In the genomic region with DNA sequence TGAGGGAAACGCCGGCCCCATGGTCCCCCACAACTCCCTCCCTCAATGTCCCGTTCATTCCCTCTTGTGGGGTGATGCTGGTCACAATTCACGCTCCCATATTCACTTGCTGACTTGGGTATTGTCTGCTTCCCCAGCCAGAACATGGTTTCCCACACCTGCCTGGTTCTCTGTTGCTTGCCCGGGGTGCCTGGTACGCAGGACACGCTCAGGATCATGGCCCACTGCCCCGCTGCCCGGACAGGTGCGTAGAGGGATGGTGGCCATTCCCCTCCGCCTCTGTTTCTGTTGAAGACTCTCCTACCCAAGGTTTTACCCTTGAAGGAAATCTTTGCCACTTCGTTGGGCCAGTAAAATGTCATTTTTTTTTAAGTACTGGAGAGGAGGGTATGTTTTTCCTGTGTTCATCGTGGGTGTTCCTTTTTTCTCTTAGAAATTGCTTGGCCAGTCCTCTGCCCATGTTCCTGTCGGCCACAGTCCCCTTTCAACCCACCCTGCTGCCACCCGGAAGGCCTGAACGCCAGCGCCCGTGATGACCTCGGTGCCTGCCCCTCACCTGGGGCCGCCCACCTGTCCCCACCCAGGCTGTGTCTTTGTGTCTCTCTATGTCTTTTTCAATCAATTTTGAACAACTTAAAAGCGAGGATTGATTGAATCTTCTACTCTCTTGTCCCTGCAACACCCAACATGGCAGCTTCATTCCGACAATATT, we compare ENCODE assay signal across 27 cellular contexts. TPM values are rescaled to one million over a fixed set of nuclear protein-coding genes. Genes with fewer than 3 reads are reported as not detected.
DNase-seq lines count a peak whose midpoint lies in the region; ATAC-seq, FAIRE-seq and TF ChIP-seq lines count a peak whose summit lies in the region.
"Had no signal": no experiment of that assay in that cellular context is flagged by ENCODE, and none has a peak within 500 bp of the region (broad histone marks: within the 10 kb centered on the region; RNA-seq: fewer than 3 reads in every experiment).

No MANE protein-coding gene starts in this region.

- ATAC-seq in RWPE2 (ENCODE audit: low read depth) (no peak), HG03520 (IDR thresholded peaks at IDR 0.05; ENCODE audit: unreplicated experiment) (no peak)
- ATAC-seq: CD8-positive, alpha-beta T cell; GM23338; Panc1 had no signal

- FAIRE-seq in kidney (lab: Jason Lieb, UNC) (no peak), H54 (lab: Jason Lieb, UNC) (no peak)
- FAIRE-seq: GM12892, GM18507 had no signal

- no peak for DNase-seq in Caco-2
- peak; percentile 59 for DNase-seq in RWPE2 (ENCODE audit: low spot score)
- DNase-seq in kidney: peak; percentile 64
- peak; percentile 34 for DNase-seq in sigmoid colon
- no peak for DNase-seq in H54 (ENCODE audit: insufficient read length, low spot score)
- DNase-seq in activated CD4-positive, alpha-beta T cell treated with anti-CD3 and anti-CD28 coated beads for 4 hours: no peak
- no peak for DNase-seq in GM13977 (ENCODE audit: low spot score)
- DNase-seq: Calu3; CD8-positive, alpha-beta T cell; DMS153; HCEC 1CT; MV-4-11; NCI-H1694; NCI-H2081 treated with DMSO at 0.1 percent for 48 hours; NCI-H2171 treated with DMSO at 0.1 percent for 48 hours; NCI-H524 treated with DMSO at 0.1 percent for 48 hours; NCI-H82 had no signal

- no peak for TF ChIP-seq CTCF in Caco-2 (IDR thresholded peaks at IDR 0.05; ENCODE audit: insufficient read depth in 1 of 2, low read depth in 1 of 2, low read length in 1 of 2, severe bottlenecking in 1 of 2, unreplicated experiment in 1 of 2)
- no peak for TF ChIP-seq CTCF in RWPE2 (IDR thresholded peaks at IDR 0.05; ENCODE audit: poor library complexity, severe bottlenecking)
- TF ChIP-seq CTCF in kidney (IDR thresholded peaks at IDR 0.05; ENCODE audit: borderline replicate concordance, extremely low read depth, insufficient read depth): no peak
- TF ChIP-seq CTCF in sigmoid colon (IDR thresholded peaks at IDR 0.05): no peak
- TF ChIP-seq CTCF in GM13977 (IDR thresholded peaks at IDR 0.05; ENCODE audit: extremely low read depth, insufficient read depth, missing control alignments): no peak

- WGBS in sigmoid colon, 2 donors: 88 to 89% methylated on average over 22 of the region's 22 CpGs

- peak overlapping the region; percentile 77 for H3K27ac Mint-ChIP-seq in Caco-2 (ENCODE audit: unreplicated experiment)
- H3K27ac Mint-ChIP-seq: CD8-positive, alpha-beta T cell; GM23338 had no signal

- H3K4me3 Mint-ChIP-seq in Caco-2 (ENCODE audit: unreplicated experiment): no peak overlapping the region
- H3K4me3 Mint-ChIP-seq: CD8-positive, alpha-beta T cell; GM23338 had no signal

- H3K36me3 ChIP-seq in Caco-2 (ENCODE audit: control insufficient read depth, insufficient read depth, low read length): no peaks in the 10 kb centered on the region
- H3K36me3 ChIP-seq in RWPE2 (ENCODE audit: low read depth): no peaks in the 10 kb centered on the region
- no peaks in the 10 kb centered on the region for H3K36me3 ChIP-seq in kidney (ENCODE audit: control insufficient read depth in 1 of 2, insufficient read depth in 2 of 2, low read length in 2 of 2)
- no peaks in the 10 kb centered on the region for H3K36me3 ChIP-seq in sigmoid colon
- H3K36me3 ChIP-seq: BLaER1 treated with 17β-estradiol and CSF1 and Interleukin-3, amounts not matched to agents 10 nM and 100 nM; SJSA1 had no signal

- peaks cover 50% of the 10 kb centered on the region for H3K4me1 Mint-ChIP-seq in Caco-2 (ENCODE audit: low read depth, unreplicated experiment)
- H3K4me1 Mint-ChIP-seq: GM23338 had no signal

- no peaks in the 10 kb centered on the region for H3K27me3 Mint-ChIP-seq in Caco-2 (ENCODE audit: insufficient read depth, unreplicated experiment)

- H3K4me1 ChIP-seq in Caco-2 (peaks cover 42% of the 10 kb centered on the region), RWPE2 (ENCODE audit: insufficient read depth, poor library complexity, severe bottlenecking) (peaks cover 1% of the 10 kb centered on the region), kidney (ENCODE audit: control insufficient read depth in 1 of 2, insufficient read depth in 1 of 2, low read depth in 1 of 2, low read length in 2 of 2) (peaks cover 18 to 20% of the 10 kb centered on the region in 2 donors), sigmoid colon (peaks cover 0 to 13% (median 11%) of the 10 kb centered on the region in 4 donors)

- H3K9me3 Mint-ChIP-seq in Caco-2 (ENCODE audit: unreplicated experiment): no peaks in the 10 kb centered on the region
- H3K9me3 Mint-ChIP-seq: CD8-positive, alpha-beta T cell had no signal

- CTCF ChIA-PET in Caco-2 (lab: Charles Lee): no interaction called here

- TF ChIP-seq POLR2A in sigmoid colon (IDR thresholded peaks at IDR 0.05) (no peak), H54 (IDR thresholded peaks at IDR 0.05; ENCODE audit: low read depth, low read length) (no peak)

- H3K27ac ChIP-seq in RWPE2 (ENCODE audit: poor library complexity, severe bottlenecking): no peak overlapping the region
- H3K27ac ChIP-seq in kidney (ENCODE audit: low read depth in 2 of 2, low read length in 2 of 2): peak overlapping the region in 1 of 2 donors; percentile 96
- no peak overlapping the region for H3K27ac ChIP-seq in sigmoid colon
- H3K27ac ChIP-seq: BLaER1 treated with 17β-estradiol and CSF1 and Interleukin-3, amounts not matched to agents 10 nM and 100 nM; KMS-11; SJSA1 had no signal

- H3K9me3 ChIP-seq in Caco-2 (no peaks in the 10 kb centered on the region), RWPE2 (ENCODE audit: severe bottlenecking) (no peaks in the 10 kb centered on the region), kidney (ENCODE audit: control insufficient read depth in 1 of 2, low read length in 2 of 2) (peaks cover 0 to 5% of the 10 kb centered on the region in 2 donors), sigmoid colon (peaks cover 0 to 6% (median 0%) of the 10 kb centered on the region in 4 donors)
- H3K9me3 ChIP-seq: SJSA1 had no signal

- intact Hi-C loops in Caco-2 (cut with micrococcal nuclease; ENCODE audit: unreplicated experiment): loop anchor here (10.0 kb wide), 1 partner anchor 307 kb away; no protein-coding TSS in a partner anchor
- intact Hi-C loops in kidney (cut with DNase I): loop anchor here (5.0 to 10.0 kb wide), 2 partner anchors 307 to 439 kb away; no protein-coding TSS in a partner anchor
- intact Hi-C loops in sigmoid colon (cut with DNase I): loop anchor here (10.0 kb wide), 1 partner anchor 547 kb away; a partner anchor contains a TSS

- TF ChIP-seq EP300 in sigmoid colon (IDR thresholded peaks at IDR 0.05): no peak

- in situ Hi-C loops in GM13977 (cut with MboI; ENCODE audit: low pct_unique_long_range_greater_than_20kb, low sequenced_read_pairs, unreplicated experiment): no loop called here

- no TSS peak for BruUV-seq in Caco-2 (replicated peaks; lab: Mats Ljungman, UMichigan)

- H3K27me3 ChIP-seq in Caco-2 (replicated peaks; ENCODE audit: control insufficient read depth, insufficient read depth, low read length) (no peaks in the 10 kb centered on the region), RWPE2 (ENCODE audit: insufficient read depth, poor library complexity, severe bottlenecking) (no peaks in the 10 kb centered on the region), sigmoid colon (peaks cover 0 to 8% (median 0%) of the 10 kb centered on the region in 3 donors)
- H3K27me3 ChIP-seq: SJSA1 had no signal

- H3K36me3 Mint-ChIP-seq in Caco-2 (ENCODE audit: insufficient read depth, unreplicated experiment): no peaks in the 10 kb centered on the region
- H3K36me3 Mint-ChIP-seq: CD8-positive, alpha-beta T cell had no signal

- no peak overlapping the region for H3K4me3 ChIP-seq in Caco-2 (ENCODE audit: low read depth, low read length)
- no peak overlapping the region for H3K4me3 ChIP-seq in RWPE2 (ENCODE audit: severe bottlenecking)
- no peak overlapping the region for H3K4me3 ChIP-seq in kidney (ENCODE audit: low read length in 2 of 2)
- H3K4me3 ChIP-seq in sigmoid colon: no peak overlapping the region
- H3K4me3 ChIP-seq: BLaER1 treated with 17β-estradiol and CSF1 and Interleukin-3, amounts not matched to agents 10 nM and 100 nM; GM23338; SJSA1 had no signal

- H3K9ac ChIP-seq in kidney (ENCODE audit: low read length in 2 of 2): no peak overlapping the region
- H3K9ac ChIP-seq: BLaER1 treated with 17β-estradiol and CSF1 and Interleukin-3, amounts not matched to agents 10 nM and 100 nM; KMS-11 had no signal

- POLR2A ChIA-PET in Caco-2 (lab: Charles Lee): no interaction called here

RNA-seq across cellular contexts. Expression of a gene that starts 38.2 kb away (rescaled TPM):
- total RNA-seq in Caco-2 (2022): not detected in 2 replicates
- total RNA-seq in kidney: not detected
- polyA plus RNA-seq in kidney (ENCODE audit: insufficient read depth, low read depth, low replicate concordance): not detected
- not detected for total RNA-seq in sigmoid colon
- polyA plus RNA-seq in sigmoid colon: not detected
- total RNA-seq: Calu3; CD8-positive, alpha-beta T cell; G401; GM23338; HT1080; SJSA1 had no signal
- polyA plus RNA-seq: GM23338 had no signal

Comparison
In these comparisons a context has a peak if more than half of its experiments do, and no peak if none do; other contexts are left out.
1. DNase-seq: peak in RWPE2 (single experiment), kidney (single experiment) and sigmoid colon (single experiment); none in Caco-2 (0 of 2), H54 (single experiment), activated CD4-positive, alpha-beta T cell treated with anti-CD3 and anti-CD28 coated beads for 4 hours (0 of 2) and GM13977 (single experiment).